ENCODE assay signal across 8 cellular contexts in the genomic region with DNA sequence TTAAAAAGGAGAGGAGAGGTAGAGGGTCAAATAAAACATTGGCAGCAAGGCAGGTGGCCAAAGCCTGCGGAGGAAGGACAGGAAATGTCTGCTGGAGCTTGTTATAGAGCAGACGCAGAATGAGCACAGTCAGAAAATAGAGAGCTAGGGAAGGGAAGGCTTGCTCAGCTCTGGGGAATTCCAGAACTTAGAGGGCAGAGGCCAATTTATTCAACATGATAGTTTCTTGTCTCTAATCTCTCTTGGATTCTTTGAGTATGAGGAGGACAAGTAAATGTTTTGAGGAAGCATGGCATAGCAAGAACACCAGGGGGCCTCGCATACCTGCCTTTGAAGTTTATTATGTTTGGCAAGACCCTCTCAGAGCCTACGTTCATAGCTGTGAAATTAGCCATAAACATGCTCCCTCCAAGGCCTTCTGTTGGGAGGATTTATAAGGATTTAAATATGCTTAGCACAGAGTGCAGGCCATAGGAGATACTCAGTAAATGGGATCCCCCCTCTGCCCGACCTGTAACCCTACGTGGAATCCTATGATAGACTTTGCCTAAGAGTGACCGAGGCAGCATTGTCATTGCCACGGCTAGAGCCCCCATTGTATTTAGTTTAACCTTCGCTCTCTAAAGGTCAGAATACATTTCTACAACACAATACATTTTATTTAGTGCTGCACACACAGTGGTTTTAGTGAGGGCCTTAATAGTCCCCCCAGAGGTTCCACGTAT.
DNase-seq lines count a peak whose midpoint lies in the region; ATAC-seq and TF ChIP-seq lines count a peak whose summit lies in the region.

No MANE protein-coding gene starts in this region.

- no peak for TF ChIP-seq CTCF in ascending aorta (IDR thresholded peaks at IDR 0.05)

- H3K9ac ChIP-seq in iPS-20b (ENCODE audit: low read depth, low read length), result no peak overlapping the region

- H3K4me3 ChIP-seq in ascending aorta (no peak overlapping the region), iPS-20b (ENCODE audit: low read length) (0 out of 2 replicates have a peak overlapping the region, but pooled peaks have one; percentile 6)

- H3K36me3 ChIP-seq in ascending aorta, result no peaks in the 10 kb centered on the region
- H3K36me3 ChIP-seq in iPS-20b (ENCODE audit: insufficient read depth, low read depth, low read length), result no peaks in the 10 kb centered on the region

- H3K9me3 ChIP-seq in ascending aorta (no peaks in the 10 kb centered on the region), iPS-20b (ENCODE audit: insufficient read depth, low read depth, low read length) (no peaks in the 10 kb centered on the region)

- H3K27me3 ChIP-seq in ascending aorta (no peaks in the 10 kb centered on the region), iPS-20b (ENCODE audit: insufficient read depth, low read length) (no peaks in the 10 kb centered on the region)

- H3K4me1 ChIP-seq in ascending aorta (peaks cover 18 to 51% of the 10 kb centered on the region in 2 donors), iPS-20b (ENCODE audit: insufficient read depth, low read length) (peaks cover 18% of the 10 kb centered on the region)

- no peak for ATAC-seq in GM21737 (IDR thresholded peaks at IDR 0.05; ENCODE audit: unreplicated experiment)

- DNase-seq in activated T-cell treated with anti-CD3 and anti-CD28 coated beads for 24 hours (ENCODE audit: low read depth) (peak; percentile 16), NCI-H226 (peak; percentile 95), ascending aorta (ENCODE audit: low spot score in 2 of 2) (peak in 1 of 2 donors; percentile 78), NCI-H187 (lab: John Stamatoyannopoulos, UW) (no peak)
- no peak for DNase-seq in activated T-cell treated with anti-CD3 and anti-CD28 coated beads, Interleukin-2, amount 50 U/mL, for 1 hour
- DNase-seq in stimulated activated CD4-positive, alpha-beta T cell treated with anti-CD3 and anti-CD28 coated beads, Interleukin-15, amount 100 ng/mL, for 24 hours, result peak; percentile 55

- H3K27ac ChIP-seq in ascending aorta, result peak overlapping the region; percentile 82
- H3K27ac ChIP-seq in iPS-20b (ENCODE audit: low read length), result no peak overlapping the region

- intact Hi-C loops in ascending aorta (cut with DNase I), result no loop called here

Comparison
In these comparisons a context has a peak if more than half of its experiments do, and no peak if none do; other contexts are left out.
1. DNase-seq: peak in activated T-cell treated with anti-CD3 and anti-CD28 coated beads for 24 hours (single experiment), NCI-H226 (single experiment) and stimulated activated CD4-positive, alpha-beta T cell treated with anti-CD3 and anti-CD28 coated beads, Interleukin-15, amount 100 ng/mL, for 24 hours (single experiment); none in activated T-cell treated with anti-CD3 and anti-CD28 coated beads, Interleukin-2, amount 50 U/mL, for 1 hour (single experiment) and NCI-H187 (0 of 2).